In the genomic region with DNA sequence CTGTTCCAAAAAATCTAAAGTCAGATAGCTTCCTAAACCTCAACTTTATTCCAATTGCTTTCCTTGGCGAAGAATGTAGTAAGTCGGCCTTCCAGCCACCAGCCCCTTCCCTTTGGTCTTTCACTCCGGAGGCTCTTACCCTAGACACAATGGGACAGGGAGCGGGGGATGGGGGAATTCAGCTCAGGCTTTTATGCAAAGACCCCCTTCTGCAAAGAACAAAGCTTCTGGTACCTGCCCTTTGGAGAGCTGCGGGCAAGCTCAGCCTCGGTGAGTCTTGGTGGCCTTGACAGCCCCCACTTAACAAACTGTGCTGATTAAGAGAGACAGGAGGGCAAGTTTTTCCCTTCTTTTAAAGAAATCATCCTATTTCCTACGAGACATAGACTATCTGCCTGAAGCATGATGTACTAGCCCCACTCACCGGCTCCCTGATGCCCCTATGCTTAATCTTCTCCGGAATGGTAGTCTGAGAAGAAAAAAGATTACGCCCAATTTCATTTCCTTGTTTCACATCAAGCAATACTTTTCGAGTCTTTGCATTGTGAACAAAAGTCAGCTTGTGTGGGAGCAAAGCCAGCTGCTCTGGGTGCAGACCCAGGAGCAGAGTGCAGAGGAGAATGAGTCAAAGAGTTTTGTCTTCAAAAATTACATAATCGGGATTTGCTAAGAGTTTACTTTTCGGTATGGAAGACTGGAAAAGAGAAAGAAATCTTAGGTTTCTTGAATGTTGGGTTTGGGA, we compare ENCODE assay signal across 1 cellular context.
A peak's percentile ranks its signal among the peaks of the same experiment; 100 is the strongest.
TF ChIP-seq lines count a peak whose summit lies in the region.

No MANE protein-coding gene starts in this region.

TF ChIP-seq in WTC11, 78 proteins besides CTCF, POLR2A, EP300 and RAD21 (continued from another document):
- TF ChIP-seq, protein P1, sequence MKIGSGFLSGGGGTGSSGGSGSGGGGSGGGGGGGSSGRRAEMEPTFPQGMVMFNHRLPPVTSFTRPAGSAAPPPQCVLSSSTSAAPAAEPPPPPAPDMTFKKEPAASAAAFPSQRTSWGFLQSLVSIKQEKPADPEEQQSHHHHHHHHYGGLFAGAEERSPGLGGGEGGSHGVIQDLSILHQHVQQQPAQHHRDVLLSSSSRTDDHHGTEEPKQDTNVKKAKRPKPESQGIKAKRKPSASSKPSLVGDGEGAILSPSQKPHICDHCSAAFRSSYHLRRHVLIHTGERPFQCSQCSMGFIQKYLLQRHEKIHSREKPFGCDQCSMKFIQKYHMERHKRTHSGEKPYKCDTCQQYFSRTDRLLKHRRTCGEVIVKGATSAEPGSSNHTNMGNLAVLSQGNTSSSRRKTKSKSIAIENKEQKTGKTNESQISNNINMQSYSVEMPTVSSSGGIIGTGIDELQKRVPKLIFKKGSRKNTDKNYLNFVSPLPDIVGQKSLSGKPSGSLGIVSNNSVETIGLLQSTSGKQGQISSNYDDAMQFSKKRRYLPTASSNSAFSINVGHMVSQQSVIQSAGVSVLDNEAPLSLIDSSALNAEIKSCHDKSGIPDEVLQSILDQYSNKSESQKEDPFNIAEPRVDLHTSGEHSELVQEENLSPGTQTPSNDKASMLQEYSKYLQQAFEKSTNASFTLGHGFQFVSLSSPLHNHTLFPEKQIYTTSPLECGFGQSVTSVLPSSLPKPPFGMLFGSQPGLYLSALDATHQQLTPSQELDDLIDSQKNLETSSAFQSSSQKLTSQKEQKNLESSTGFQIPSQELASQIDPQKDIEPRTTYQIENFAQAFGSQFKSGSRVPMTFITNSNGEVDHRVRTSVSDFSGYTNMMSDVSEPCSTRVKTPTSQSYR (CRISPR knock-in tag; IDR thresholded peaks at IDR 0.05), result 0 out of 2 replicates have a peak, but pooled peaks have one; percentile 55
- TF ChIP-seq ZBTB21 (CRISPR knock-in tag; IDR thresholded peaks at IDR 0.05; ENCODE audit: borderline replicate concordance), result 0 out of 2 replicates have a peak, but pooled peaks have one; percentile 19
- TF ChIP-seq SP1 (CRISPR knock-in tag; conservative IDR thresholded peaks at IDR 0.05), result peak; percentile 47; the same call in 1 of the 2 replicates
- peak; percentile 49; the same call in 1 of the 2 replicates for TF ChIP-seq TEAD1 (CRISPR knock-in tag; IDR thresholded peaks at IDR 0.05)
- peak; percentile 86 for TF ChIP-seq ETV6 (CRISPR knock-in tag; IDR thresholded peaks at IDR 0.05)
